Comparison of ENCODE assay signal across 8 cellular contexts in the genomic region with DNA sequence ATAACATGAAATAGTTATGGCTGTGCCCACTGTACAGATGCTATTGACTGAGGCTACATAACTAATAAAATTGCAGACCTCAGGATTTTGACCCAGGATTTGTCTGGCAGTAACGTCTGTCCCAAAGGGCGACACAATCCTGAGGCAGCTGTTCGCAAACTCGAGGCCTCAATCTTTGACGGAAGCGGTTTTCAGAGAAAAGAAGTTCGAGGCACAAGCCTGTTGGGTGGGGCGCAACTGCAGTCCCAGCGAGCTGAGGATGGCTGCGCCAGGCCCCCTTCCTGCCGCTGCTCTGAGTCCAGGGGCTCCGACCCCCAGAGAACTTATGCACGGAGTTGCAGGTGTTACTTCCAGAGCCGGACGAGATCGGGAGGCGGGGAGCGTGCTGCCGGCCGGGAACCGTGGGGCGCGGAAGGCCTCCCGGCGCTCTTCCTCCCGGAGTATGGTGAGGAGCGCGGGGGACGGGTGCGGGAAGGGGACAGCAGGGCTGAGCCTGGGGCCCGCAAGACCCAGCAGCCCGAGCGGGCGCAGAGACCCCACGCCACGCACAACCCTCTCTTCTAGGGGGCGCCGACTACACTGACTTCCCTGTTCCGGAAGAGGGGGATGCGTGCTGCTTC.
A peak's percentile ranks its signal among the peaks of the same experiment; 100 is the strongest.
DNase-seq lines count a peak whose midpoint lies in the region; ATAC-seq and TF ChIP-seq lines count a peak whose summit lies in the region.

Gene PARP15, plus strand, starts transcription at position 242 of the 620 bp plus-strand sequence. Its CDS starts 18 bp downstream, at position 260.

- H3K9me3 ChIP-seq in KOPT-K1 (ENCODE audit: insufficient read depth, low read length, poor library complexity, severe bottlenecking), result peaks cover 15% of the 10 kb centered on the region

- H3K4me1 Mint-ChIP-seq in activated naive CD8-positive, alpha-beta T cell (ENCODE audit: low read depth), result peaks cover 57% of the 10 kb centered on the region

- H3K4me3 Mint-ChIP-seq in activated naive CD8-positive, alpha-beta T cell, result peak within 1 kb of the TSS; percentile 95

- peaks cover 24% of the 10 kb centered on the region for H3K36me3 Mint-ChIP-seq in activated naive CD8-positive, alpha-beta T cell

- no peak for TF ChIP-seq CTCF in AG04449 (IDR thresholded peaks at IDR 0.05; ENCODE audit: insufficient read depth, low read length, missing control alignments)

- CTCF ChIA-PET in AG04449 (lab: Yijun Ruan, JAX), result no interaction called here

- ATAC-seq in HG03460 (IDR thresholded peaks at IDR 0.05; ENCODE audit: unreplicated experiment), result no peak
- ATAC-seq in GM18520 (IDR thresholded peaks at IDR 0.05; ENCODE audit: unreplicated experiment), result no peak

- H3K27ac ChIP-seq in KOPT-K1 (ENCODE audit: low read depth, low read length, poor library complexity, severe bottlenecking), result peak within 1 kb of the TSS; percentile 61

- H3K9me3 Mint-ChIP-seq in activated naive CD8-positive, alpha-beta T cell (ENCODE audit: low read depth), result peaks cover 14% of the 10 kb centered on the region

- H3K27me3 Mint-ChIP-seq in activated naive CD8-positive, alpha-beta T cell, result no peaks in the 10 kb centered on the region

- POLR2A ChIA-PET in AG04449 (lab: Yijun Ruan, JAX), result no interaction called here

- no peak for DNase-seq in AG04449 (ENCODE audit: low read depth, low spot score)
- peak; percentile 33 for DNase-seq in iPS-NIHi11 (ENCODE audit: low spot score)
- DNase-seq in stimulated activated CD8-positive, alpha-beta memory T cell treated with anti-CD3 and anti-CD28 coated beads, Interleukin-12 subunit alpha, Interleukin-12 subunit beta, amount 100 ng/mL, for 1 hour (ENCODE audit: low read depth), result peak; percentile 15
- no peak for DNase-seq in NCI-H2029 treated with DMSO at 0.1 percent for 48 hours (lab: John Stamatoyannopoulos, UW)

- peaks cover 22% of the 10 kb centered on the region for H3K36me3 ChIP-seq in KOPT-K1 (ENCODE audit: insufficient read depth, low read length)

- peak within 1 kb of the TSS; percentile 97 for H3K27ac Mint-ChIP-seq in activated naive CD8-positive, alpha-beta T cell

- H3K4me3 ChIP-seq in AG04449 (ENCODE audit: low read depth, low read length), result peak within 1 kb of the TSS; percentile 49

Comparison
In these comparisons a context has a peak if more than half of its experiments do, and no peak if none do; other contexts are left out.
1. DNase-seq: peak in iPS-NIHi11 (single experiment) and stimulated activated CD8-positive, alpha-beta memory T cell treated with anti-CD3 and anti-CD28 coated beads, Interleukin-12 subunit alpha, Interleukin-12 subunit beta, amount 100 ng/mL, for 1 hour (single experiment); none in AG04449 (single experiment) and NCI-H2029 treated with DMSO at 0.1 percent for 48 hours (single experiment).